In genomic region chr16:8957509-8958157, GRCh38 we compare ENCODE assay signal across 10 cellular contexts. TPM values are rescaled to one million over a fixed set of nuclear protein-coding genes. Genes with fewer than 3 reads are reported as not detected.
DNase-seq lines count a peak whose midpoint lies in the region; ATAC-seq and TF ChIP-seq lines count a peak whose summit lies in the region.
"Had no signal": no experiment of that assay in that cellular context is flagged by ENCODE, and none has a peak within 500 bp of the region (broad histone marks: within the 10 kb centered on the region; RNA-seq: fewer than 3 reads in every experiment).

No MANE protein-coding gene starts in this region.

- peaks cover 23% of the 10 kb centered on the region for H3F3A ChIP-seq in neural progenitor cell (ENCODE audit: low read depth)

- ATAC-seq in CD8-positive, alpha-beta T cell, result no peak
- ATAC-seq in GM19452 (IDR thresholded peaks at IDR 0.05; ENCODE audit: unreplicated experiment), result no peak

- no peaks in the 10 kb centered on the region for H3K27me3 Mint-ChIP-seq in CD8-positive, alpha-beta T cell (ENCODE audit: low read depth)
- H3K27me3 Mint-ChIP-seq in brain, result peaks cover 8% of the 10 kb centered on the region
- peaks cover 7% of the 10 kb centered on the region for H3K27me3 Mint-ChIP-seq in neural progenitor cell (ENCODE audit: insufficient read depth, low read depth)

- peaks cover 84% of the 10 kb centered on the region for H3K4me1 Mint-ChIP-seq in CD8-positive, alpha-beta T cell (ENCODE audit: low read depth)
- H3K4me1 Mint-ChIP-seq in brain (peaks cover 89% of the 10 kb centered on the region), neural progenitor cell (peaks cover 82% of the 10 kb centered on the region)

- peak overlapping the region; percentile 25 for H3K4me3 ChIP-seq in CD8-positive, alpha-beta T cell (ENCODE audit: low read depth, low read length)
- H3K4me3 ChIP-seq in Jurkat, Clone E6-1 (ENCODE audit: low read length), result peak overlapping the region; percentile 35
- H3K4me3 ChIP-seq in neural progenitor cell (no peak overlapping the region), foreskin fibroblast (ENCODE audit: low read depth in 1 of 2, low read length in 2 of 2) (no peak overlapping the region)
- H3K4me3 ChIP-seq: SJSA1 had no signal

- peak overlapping the region; percentile 88 for H3K27ac Mint-ChIP-seq in CD8-positive, alpha-beta T cell
- H3K27ac Mint-ChIP-seq in brain, result peak overlapping the region in 3 of 5 experiments; percentile 48 to 55 (median 49)
- H3K27ac Mint-ChIP-seq in neural progenitor cell, result no peak overlapping the region

- H3K9me3 Mint-ChIP-seq in CD8-positive, alpha-beta T cell, result no peaks in the 10 kb centered on the region
- H3K9me3 Mint-ChIP-seq in brain (no peaks in the 10 kb centered on the region), neural progenitor cell (no peaks in the 10 kb centered on the region)

- no peaks in the 10 kb centered on the region for H3K36me3 ChIP-seq in CD8-positive, alpha-beta T cell (ENCODE audit: insufficient read depth, low read length)
- no peaks in the 10 kb centered on the region for H3K36me3 ChIP-seq in neural progenitor cell

- no peak overlapping the region for H3K9ac ChIP-seq in neural progenitor cell

- POLR2A ChIA-PET in CD8-positive, alpha-beta T cell (lab: Charles Lee), result interaction anchor here (1.0 kb wide), 1 partner anchor 134 kb away, joined by 3 read pairs; no protein-coding TSS in a partner anchor

- H2AFZ ChIP-seq in neural progenitor cell (replicated peaks), result no peak overlapping the region

- no peak for TF ChIP-seq CTCF in CD8-positive, alpha-beta T cell (IDR thresholded peaks at IDR 0.05)
- TF ChIP-seq CTCF in brain (conservative IDR thresholded peaks at IDR 0.05), result no peak
- TF ChIP-seq CTCF in neural progenitor cell (IDR thresholded peaks at IDR 0.05), result no peak
- TF ChIP-seq CTCF in foreskin fibroblast (IDR thresholded peaks at IDR 0.05; ENCODE audit: low read depth, low read length), result no peak

- CTCF ChIA-PET in CD8-positive, alpha-beta T cell (lab: Charles Lee), result interaction anchor here (1.0 kb wide), 1 partner anchor 21 kb away, joined by 3 read pairs; no protein-coding TSS in a partner anchor

- no peak for DNase-seq in CD8-positive, alpha-beta T cell
- no peak for DNase-seq in Jurkat, Clone E6-1 (ENCODE audit: low read depth, low spot score)
- DNase-seq in neural progenitor cell (ENCODE audit: low spot score) (no peak), NCI-H2171 (lab: John Stamatoyannopoulos, UW) (no peak), T-helper 9 cell (no peak), foreskin fibroblast (no peak)
- DNase-seq: NCI-H2081 treated with DMSO at 0.1 percent for 48 hours had no signal

- no peaks in the 10 kb centered on the region for H3K27me3 ChIP-seq in CD8-positive, alpha-beta T cell (ENCODE audit: insufficient read depth, low read length)
- H3K27me3 ChIP-seq in neural progenitor cell, result no peaks in the 10 kb centered on the region
- H3K27me3 ChIP-seq: SJSA1 had no signal

- peak overlapping the region; percentile 16 for H3K4me2 ChIP-seq in neural progenitor cell

- peaks cover 78% of the 10 kb centered on the region for H3K4me1 ChIP-seq in CD8-positive, alpha-beta T cell (ENCODE audit: insufficient read depth, low read length)
- peaks cover 52% of the 10 kb centered on the region for H3K4me1 ChIP-seq in neural progenitor cell

- H3K4me3 Mint-ChIP-seq in CD8-positive, alpha-beta T cell, result peak overlapping the region; percentile 75
- H3K4me3 Mint-ChIP-seq in brain, result peak overlapping the region in 4 of 5 experiments; percentile 92 to 98 (median 94)
- H3K4me3 Mint-ChIP-seq in neural progenitor cell, result peak overlapping the region; percentile 46

- H3K9me3 ChIP-seq in CD8-positive, alpha-beta T cell (ENCODE audit: low read length), result no peaks in the 10 kb centered on the region
- no peaks in the 10 kb centered on the region for H3K9me3 ChIP-seq in neural progenitor cell (ENCODE audit: low read depth)
- H3K9me3 ChIP-seq: SJSA1 had no signal

- H4K20me1 ChIP-seq in neural progenitor cell (ENCODE audit: low read depth), result peaks cover 95% of the 10 kb centered on the region

- H3K36me3 Mint-ChIP-seq in CD8-positive, alpha-beta T cell, result peaks cover 10% of the 10 kb centered on the region
- H3K36me3 Mint-ChIP-seq in brain (peaks cover 4% of the 10 kb centered on the region), neural progenitor cell (peaks cover 5% of the 10 kb centered on the region)

- intact Hi-C loops in CD8-positive, alpha-beta T cell (cut with DNase I, micrococcal nuclease), result loop anchor here in 1 of 2 experiments (2.0 kb wide), 1 partner anchor 17 kb away; no protein-coding TSS in a partner anchor

- peaks cover 95% of the 10 kb centered on the region for H3K79me2 ChIP-seq in neural progenitor cell (ENCODE audit: low read depth)

- peak overlapping the region; percentile 9 for H3K27ac ChIP-seq in CD8-positive, alpha-beta T cell (ENCODE audit: low read depth, low read length)
- no peak overlapping the region for H3K27ac ChIP-seq in neural progenitor cell
- H3K27ac ChIP-seq: SJSA1 had no signal

RNA-seq across cellular contexts. Expression of gene USP7, which starts 6.1 kb away (rescaled TPM):
- total RNA-seq in CD8-positive, alpha-beta T cell, result 100 to 1,000 TPM; 301 to 317 TPM
- 98.6 TPM for polyA plus RNA-seq in Jurkat, Clone E6-1 (2012; ENCODE audit: insufficient read depth, insufficient read length)
- 63.5 TPM for polyA plus RNA-seq in brain (ENCODE audit: insufficient read depth, low read depth, low replicate concordance)
- 76.3 and 90.3 TPM in 2 replicates for total RNA-seq in neural progenitor cell (ENCODE audit: low replicate concordance)

Comparison
In these comparisons a context has a peak if more than half of its experiments do, and no peak if none do; other contexts are left out.
1. H3K4me3 ChIP-seq: peak in CD8-positive, alpha-beta T cell (single experiment) and Jurkat, Clone E6-1 (single experiment); none in neural progenitor cell (single experiment) and foreskin fibroblast (0 of 2).
2. Peak in every context shown above with its lines, with median percentiles within 50 percentile points of each other: H3K4me3 Mint-ChIP-seq.